Comparison of ENCODE assay signal across 1 cellular context in genomic region chr1:112870887-112871646, GRCh38.
TF ChIP-seq lines count a peak whose summit lies in the region.

No MANE protein-coding gene starts in this region.

TF ChIP-seq in H1, 55 proteins besides CTCF, POLR2A, EP300 and RAD21 (continued from another document):
- TF ChIP-seq CHD7 (IDR thresholded peaks at IDR 0.05; ENCODE audit: insufficient replicate concordance, low read length) (no peak), USF2 (IDR thresholded peaks at IDR 0.05; ENCODE audit: low read length) (no peak), CEBPB (IDR thresholded peaks at IDR 0.05; ENCODE audit: low read depth, low read length) (no peak), BRCA1 (IDR thresholded peaks at IDR 0.05; ENCODE audit: low read depth, low read length) (no peak), FOSL1 (IDR thresholded peaks at IDR 0.05; ENCODE audit: insufficient read depth, low read depth, low read length) (no peak), BCL11A (IDR thresholded peaks at IDR 0.05; ENCODE audit: low read depth in 2 of 2, low read length in 2 of 2) (no peak), SAP30 (IDR thresholded peaks at IDR 0.05; ENCODE audit: insufficient read depth, insufficient replicate concordance, low read length) (no peak), CBX8 (IDR thresholded peaks at IDR 0.05; ENCODE audit: borderline replicate concordance, low read depth, low read length) (no peak), RBBP5 (IDR thresholded peaks at IDR 0.05; ENCODE audit: borderline replicate concordance, low read depth, low read length) (no peak), BACH1 (IDR thresholded peaks at IDR 0.05; ENCODE audit: low read length) (no peak), TEAD4 (IDR thresholded peaks at IDR 0.05; ENCODE audit: low read depth, low read length) (no peak)
